1 cellular context compared by ENCODE assay signal in the genomic region with DNA sequence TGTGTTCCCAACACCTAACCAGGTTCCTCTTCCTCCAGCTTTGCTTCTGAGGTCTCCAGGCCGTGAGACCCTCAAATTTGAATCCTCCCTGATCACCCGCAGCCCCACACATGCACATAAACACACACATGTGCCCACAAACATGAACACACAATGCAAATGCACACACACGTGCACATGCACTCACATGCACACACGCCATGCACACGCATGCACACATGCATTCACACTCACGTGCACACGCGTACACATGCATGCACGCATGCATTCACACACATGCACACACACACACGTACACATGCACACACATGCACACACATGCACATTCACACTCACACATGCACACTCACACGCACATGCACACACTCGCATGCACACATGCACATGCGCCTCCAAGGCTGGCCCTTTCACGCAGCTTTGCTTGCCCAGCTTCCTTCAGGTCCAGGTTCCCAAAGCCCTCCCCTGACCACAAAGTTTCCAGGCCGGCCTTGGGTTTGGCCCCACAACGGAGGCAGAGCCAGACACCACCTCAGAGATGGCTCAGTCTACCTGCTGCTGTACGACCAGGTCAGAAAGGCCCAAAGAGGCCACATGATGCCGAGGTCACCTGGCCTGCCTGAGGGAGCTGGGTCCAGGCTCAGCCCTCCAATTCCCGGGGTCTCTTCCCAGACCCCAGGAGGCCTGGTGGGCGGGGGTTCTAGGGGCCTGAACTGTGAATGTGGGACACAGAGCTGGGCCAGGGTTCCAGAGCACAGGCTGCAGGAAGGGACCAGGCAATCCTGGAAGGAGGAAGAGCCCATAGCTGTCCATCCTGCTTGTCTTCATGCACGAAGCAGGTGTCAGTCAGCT.
TF ChIP-seq lines count a peak whose summit lies in the region.

No MANE protein-coding gene starts in this region.

TF ChIP-seq in H1, 55 proteins besides CTCF, POLR2A, EP300 and RAD21:
- TF ChIP-seq SUZ12 (IDR thresholded peaks at IDR 0.05; ENCODE audit: low read length) (peak; percentile 33; the same call in 1 of the 2 replicates), JUND (IDR thresholded peaks at IDR 0.05; ENCODE audit: low read length) (no peak)
- TF ChIP-seq, protein P1, sequence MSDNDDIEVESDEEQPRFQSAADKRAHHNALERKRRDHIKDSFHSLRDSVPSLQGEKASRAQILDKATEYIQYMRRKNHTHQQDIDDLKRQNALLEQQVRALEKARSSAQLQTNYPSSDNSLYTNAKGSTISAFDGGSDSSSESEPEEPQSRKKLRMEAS (IDR thresholded peaks at IDR 0.05) = 0 out of 2 replicates have a peak, but pooled peaks have one; percentile 16
